1 cellular context compared by ENCODE assay signal in the genomic region with DNA sequence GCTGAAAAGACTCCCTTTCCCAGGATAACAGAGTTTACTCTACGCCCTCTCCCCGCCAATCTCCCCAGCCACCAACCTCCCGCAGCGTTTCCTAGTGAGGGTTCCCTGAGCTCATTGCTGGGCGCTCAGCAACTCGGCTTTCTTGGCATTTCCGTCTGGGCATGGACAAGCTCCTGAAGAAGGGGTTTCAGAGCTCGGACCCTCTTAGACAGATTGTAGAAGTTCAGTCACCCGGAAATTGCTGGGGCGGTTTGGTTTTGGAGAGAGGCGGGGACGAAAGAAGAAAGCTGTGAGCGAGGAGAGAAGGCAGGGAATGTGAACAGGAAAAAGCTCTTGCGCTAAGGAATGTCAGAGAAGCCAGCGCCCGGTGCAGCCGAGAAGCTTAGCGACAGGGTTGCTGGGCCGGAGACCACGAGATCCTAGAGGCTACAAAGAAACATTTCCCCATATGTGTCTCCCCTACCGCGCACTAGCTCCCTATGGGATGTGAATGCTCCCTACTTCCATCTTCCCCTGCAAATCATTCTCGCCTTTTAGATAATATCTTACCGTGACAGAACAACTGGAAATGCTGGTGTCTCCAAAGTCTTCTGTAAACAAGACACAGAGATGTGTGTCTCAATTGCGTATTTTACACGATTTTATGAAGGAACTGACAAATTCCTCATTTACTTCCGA.
TF ChIP-seq lines count a peak whose summit lies in the region.

No MANE protein-coding gene starts in this region.

TF ChIP-seq in IMR-90, 13 proteins besides CTCF, POLR2A, EP300 and RAD21:
- TF ChIP-seq MAZ (IDR thresholded peaks at IDR 0.05; ENCODE audit: borderline replicate concordance, low read depth, low read length) = no peak
- TF ChIP-seq SMC3 (IDR thresholded peaks at IDR 0.05; ENCODE audit: low read depth, low read length) = no peak
- no peak for TF ChIP-seq ELK1 (IDR thresholded peaks at IDR 0.05; ENCODE audit: borderline replicate concordance, low read depth, low read length)
- no peak for TF ChIP-seq USF2 (IDR thresholded peaks at IDR 0.05; ENCODE audit: low read depth, low read length)
- no peak for TF ChIP-seq RFX5 (IDR thresholded peaks at IDR 0.05; ENCODE audit: low read depth, low read length)
- TF ChIP-seq MXI1 (IDR thresholded peaks at IDR 0.05; ENCODE audit: borderline replicate concordance, low read depth, low read length) = no peak
- no peak for TF ChIP-seq CEBPB (IDR thresholded peaks at IDR 0.05; ENCODE audit: low read depth, low read length)
- TF ChIP-seq BHLHE40 (IDR thresholded peaks at IDR 0.05; ENCODE audit: low read depth, low read length) = no peak
- no peak for TF ChIP-seq MAFK (IDR thresholded peaks at IDR 0.05; ENCODE audit: low read depth, low read length)
- no peak for TF ChIP-seq NFE2L2 (IDR thresholded peaks at IDR 0.05; ENCODE audit: low read depth, low read length)
- no peak for TF ChIP-seq FOS (IDR thresholded peaks at IDR 0.05; ENCODE audit: low read depth, low read length)
- TF ChIP-seq CHD1 (IDR thresholded peaks at IDR 0.05; ENCODE audit: low read depth, low read length) = no peak
- TF ChIP-seq RCOR1 (IDR thresholded peaks at IDR 0.05; ENCODE audit: insufficient replicate concordance, low read length) = no peak
